ENCODE assay signal across 17 cellular contexts in genomic region chr20:48544402-48545333, GRCh38.
A peak's percentile ranks its signal among the peaks of the same experiment; 100 is the strongest.
DNase-seq lines count a peak whose midpoint lies in the region; ATAC-seq, FAIRE-seq and TF ChIP-seq lines count a peak whose summit lies in the region.
"Had no signal": no experiment of that assay in that cellular context is flagged by ENCODE, and none has a peak within 500 bp of the region (broad histone marks: within the 10 kb centered on the region; RNA-seq: fewer than 3 reads in every experiment).

No MANE protein-coding gene starts in this region.

- 0 out of 7 replicates have a peak, but pooled peaks cover 0 to 3% (median 0%) of the 10 kb centered on the region in 4 experiments for H3K4me1 ChIP-seq in H1 (replicated peaks in 1 of 4; ENCODE audit: control insufficient read depth in 3 of 4, insufficient read depth in 4 of 4, low read length in 3 of 4)

- no peaks in the 10 kb centered on the region for H3K36me3 ChIP-seq in H1 (ENCODE audit: control insufficient read depth in 2 of 4, insufficient read depth in 4 of 4, low read length in 3 of 4)
- H3K36me3 ChIP-seq: neural progenitor cell had no signal

- 0 out of 2 replicates have a peak overlapping the region, but pooled peaks have one; percentile 29 for H2BK15ac ChIP-seq in H1 (ENCODE audit: low read length)

- TF ChIP-seq POLR2A in H1 (IDR thresholded peaks at IDR 0.05; ENCODE audit: control extremely low read depth in 1 of 2, low read depth in 2 of 2, low read length in 2 of 2): no peak

- no peak overlapping the region for H3K4ac ChIP-seq in H1 (replicated peaks; ENCODE audit: insufficient read length, low read depth, low read length)

- H3K56ac ChIP-seq in H1 (replicated peaks; ENCODE audit: insufficient read length, low read depth, low read length): no peak overlapping the region

- no peak overlapping the region for H4K8ac ChIP-seq in H1 (ENCODE audit: extremely low read depth, insufficient read depth, low read length)

- DNase-seq in Calu3: peak; percentile 50
- no peak for DNase-seq in HTR-8/SVneo (ENCODE audit: insufficient read length, low spot score)
- peak; percentile 25 to 55 for DNase-seq in NCI-H526 (lab: John Stamatoyannopoulos, UW)
- no peak for DNase-seq in H1 (ENCODE audit: low read depth in 1 of 2, low spot score in 2 of 2)
- no peak for DNase-seq in NOMO-1 (lab: John Stamatoyannopoulos, UW; ENCODE audit: unreplicated experiment in 2 of 2)
- DNase-seq in medulla oblongata (ENCODE audit: extremely low spot score): no peak
- DNase-seq: activated CD8-positive, alpha-beta memory T cell treated with anti-CD3 and anti-CD28 coated beads for 24 hours; activated effector memory CD4-positive, alpha-beta T cell treated with Interleukin-2 at 50 U/mL for 16 hours; NCI-H1436 treated with DMSO at 0.1 percent for 48 hours; stimulated activated naive CD4-positive, alpha-beta T cell had no signal

- no peak overlapping the region for H3K23ac ChIP-seq in H1 (ENCODE audit: insufficient read length)

- H3K23me2 ChIP-seq in H1 (ENCODE audit: low read depth, low read length): no peaks in the 10 kb centered on the region

- peaks cover 26% of the 10 kb centered on the region for H3K27me3 Mint-ChIP-seq in Calu3 (ENCODE audit: unreplicated experiment)

- peaks cover 0 to 5% of the 10 kb centered on the region in 2 experiments; a peak in 1 of 4 replicates for H3K9me3 ChIP-seq in H1 (ENCODE audit: insufficient read depth in 2 of 2, low read depth in 1 of 2, low read length in 1 of 2)

- H2BK5ac ChIP-seq in H1 (ENCODE audit: low read depth, low read length): no peak overlapping the region

- no peak overlapping the region for H3K4me3 ChIP-seq in H1 (ENCODE audit: extremely low read depth in 1 of 4, insufficient read depth in 2 of 4, low read depth in 3 of 4, low read length in 4 of 4)
- H3K4me3 ChIP-seq: lung, neural progenitor cell had no signal

- H3K9me3 Mint-ChIP-seq in Calu3 (ENCODE audit: low read depth, unreplicated experiment): peaks cover 7% of the 10 kb centered on the region

- no peak overlapping the region for H4K5ac ChIP-seq in H1 (ENCODE audit: insufficient read length, low read depth, low read length)

- no peaks in the 10 kb centered on the region for H3K36me3 Mint-ChIP-seq in Calu3 (ENCODE audit: insufficient read depth, unreplicated experiment)

- H3K18ac ChIP-seq in H1 (ENCODE audit: extremely low read depth, low read length): no peak overlapping the region

- POLR2A ChIA-PET in H1 (lab: Charles Lee; ENCODE audit: partially characterized antibody): interaction anchor here (0.6 kb wide), 1 partner anchor 34 kb away, joined by 3 read pairs; no protein-coding TSS in a partner anchor

- no peak overlapping the region for H3K27ac Mint-ChIP-seq in Calu3 (ENCODE audit: unreplicated experiment)
- H3K27ac Mint-ChIP-seq: B cell, neural progenitor cell had no signal

- intact Hi-C loops in Calu3 (cut with micrococcal nuclease; ENCODE audit: unreplicated experiment): no loop called here

- no peak overlapping the region for H2BK20ac ChIP-seq in H1 (ENCODE audit: low read length)

- H2AFZ ChIP-seq in H1 (ENCODE audit: low read length): no peak overlapping the region
- H2AFZ ChIP-seq: neural progenitor cell had no signal

- H3K14ac ChIP-seq in H1 (ENCODE audit: insufficient read length): no peak overlapping the region

- H3K27ac ChIP-seq in H1 (ENCODE audit: low read depth, low read length): no peak overlapping the region
- H3K27ac ChIP-seq: neural progenitor cell, RWPE1 had no signal

- peak; percentile 26 to 46; a peak in 3 of 4 replicates for TF ChIP-seq RAD21 in H1 (IDR thresholded peaks at IDR 0.05 in 1 of 2, conservative IDR thresholded peaks at IDR 0.05 in 1 of 2; ENCODE audit: low read depth in 2 of 2, low read length in 2 of 2)

- FAIRE-seq in HTR-8/SVneo (lab: Jason Lieb, UNC): peak; percentile 77
- FAIRE-seq in H1 (lab: Jason Lieb, UNC): no peak

- no peak overlapping the region for H2BK120ac ChIP-seq in H1 (replicated peaks; ENCODE audit: low read depth, low read length)

- peaks cover 28% of the 10 kb centered on the region for H3K4me1 Mint-ChIP-seq in Calu3 (ENCODE audit: low read depth, unreplicated experiment)
- H3K4me1 Mint-ChIP-seq: neural progenitor cell had no signal

- H4K20me1 ChIP-seq in H1 (replicated peaks in 1 of 2; ENCODE audit: control insufficient read depth in 1 of 2, insufficient read depth in 2 of 2, low read length in 2 of 2): no peaks in the 10 kb centered on the region

- WGBS in H1 (ENCODE audit: extremely low coverage in 1 of 2, insufficient coverage in 1 of 2, insufficient read length in 1 of 2, insufficient replicate concordance in 2 of 2, low coverage in 1 of 2, low lambda C conversion rate in 2 of 2, missing lambda C conversion rate in 1 of 2), 2 experiments: 88% methylated on average over 6 of the region's 6 CpGs; no CpG with 5 or more reads in 1 of the 2 experiments

- no peak for TF ChIP-seq EP300 in H1 (IDR thresholded peaks at IDR 0.05; ENCODE audit: borderline replicate concordance in 1 of 2, low read depth in 2 of 2, low read length in 2 of 2)

- no peaks in the 10 kb centered on the region for H3K79me1 ChIP-seq in H1 (ENCODE audit: low read depth, low read length)

- H3K79me2 ChIP-seq in H1 (ENCODE audit: control insufficient read depth in 1 of 2, insufficient read depth in 2 of 2, low read length in 2 of 2): no peaks in the 10 kb centered on the region

- H2AK5ac ChIP-seq in H1 (ENCODE audit: low read depth, low read length): no peak overlapping the region

- no peak overlapping the region for H3K4me2 ChIP-seq in H1 (ENCODE audit: insufficient read depth in 1 of 2, low read depth in 2 of 2, low read length in 2 of 2)
- H3K4me2 ChIP-seq: neural progenitor cell had no signal

- H3K27me3 ChIP-seq in H1 (replicated peaks in 1 of 4; ENCODE audit: control insufficient read depth in 3 of 4, extremely low read depth in 1 of 4, insufficient read depth in 3 of 4, low read length in 3 of 4): no peaks in the 10 kb centered on the region
- H3K27me3 ChIP-seq: neural progenitor cell had no signal

- CTCF ChIA-PET in Calu3 (lab: Charles Lee): interaction anchor here (1.2 kb wide), 1 partner anchor 76 kb away, joined by 7 read pairs; no protein-coding TSS in a partner anchor
- CTCF ChIA-PET in H1 (lab: Charles Lee; ENCODE audit: partially characterized antibody): interaction anchor here (0.9 to 1.3 kb wide), 2 partner anchors 9 to 140 kb away, joined by 3 read pairs; no protein-coding TSS in a partner anchor

- no peak overlapping the region for H3K9ac ChIP-seq in H1 (replicated peaks in 1 of 4; ENCODE audit: extremely low read depth in 1 of 4, low read depth in 3 of 4, low read length in 3 of 4)
- H3K9ac ChIP-seq: neural progenitor cell had no signal

- BruUV-seq in Calu3 (replicated peaks; lab: Mats Ljungman, UMichigan): no TSS peak

- ATAC-seq in HG03354 (IDR thresholded peaks at IDR 0.05; ENCODE audit: poor library complexity, severe bottlenecking, unreplicated experiment): no peak
- no peak for ATAC-seq in GM18520 (IDR thresholded peaks at IDR 0.05; ENCODE audit: unreplicated experiment)
- ATAC-seq: sciatic nerve had no signal

- no peak overlapping the region for H4K91ac ChIP-seq in H1 (replicated peaks; ENCODE audit: insufficient read length, low read length)

- TF ChIP-seq CTCF in Calu3 (IDR thresholded peaks at IDR 0.05; ENCODE audit: unreplicated experiment) (no peak), H1 (IDR thresholded peaks at IDR 0.05; ENCODE audit: control extremely low read depth in 1 of 3, insufficient read depth in 1 of 3, low read depth in 1 of 3, low read length in 3 of 3) (peak in 2 of 3 experiments; percentile 22 to 27; a peak in 3 of 4 replicates)

- H3K4me3 Mint-ChIP-seq in Calu3 (ENCODE audit: low read depth, unreplicated experiment): no peak overlapping the region
- H3K4me3 Mint-ChIP-seq: B cell, neural progenitor cell had no signal

- H2BK12ac ChIP-seq in H1 (ENCODE audit: low read depth, low read length): no peak overlapping the region

TF ChIP-seq in H1, 55 proteins besides CTCF, POLR2A, EP300 and RAD21:
- TF ChIP-seq HDAC2 (IDR thresholded peaks at IDR 0.05; ENCODE audit: borderline replicate concordance in 1 of 2, low read depth in 2 of 2, low read length in 2 of 2): no peak
- no peak for TF ChIP-seq ATF3 (IDR thresholded peaks at IDR 0.05; ENCODE audit: insufficient read depth, low read depth, low read length)
- 0 out of 2 replicates have a peak, but pooled peaks have one; percentile 43 for TF ChIP-seq MAX (IDR thresholded peaks at IDR 0.05)
- peak; percentile 71; the same call in 1 of the 2 replicates for TF ChIP-seq KDM1A (IDR thresholded peaks at IDR 0.05; ENCODE audit: borderline replicate concordance, low read length)
- no peak for TF ChIP-seq KDM4A (IDR thresholded peaks at IDR 0.05; ENCODE audit: low read depth, low read length, severe bottlenecking)
TF ChIP-seq in H1: peak in this region for 2.

Comparison
In these comparisons a context has a peak if more than half of its experiments do, and no peak if none do; other contexts are left out.
1. DNase-seq: peak in Calu3 (single experiment) and NCI-H526 (2 of 2); none in HTR-8/SVneo (single experiment), H1 (0 of 2), NOMO-1 (0 of 2) and medulla oblongata (single experiment).